Comparison of ENCODE assay signal across 29 cellular contexts in genomic region chr4:187065396-187065795, GRCh38.
"Had no signal": no experiment of that assay in that cellular context is flagged by ENCODE, and none has a peak within 500 bp of the region (broad histone marks: within the 10 kb centered on the region; RNA-seq: fewer than 3 reads in every experiment).

No MANE protein-coding gene starts in this region.

- H3K4me1 Mint-ChIP-seq: activated naive CD8-positive, alpha-beta T cell treated with anti-CD3 and anti-CD28 coated beads, Interleukin-2, amount 10 ng/mL, durations not matched to agents 7 days and 5 days had no signal

- H3K9ac ChIP-seq: SK-N-SH had no signal

- H3K27ac Mint-ChIP-seq: activated CD8-positive, alpha-beta T cell treated with anti-CD3 and anti-CD28 coated beads for 36 hours; activated naive CD8-positive, alpha-beta T cell treated with anti-CD3 and anti-CD28 coated beads, Interleukin-2, amount 10 ng/mL, durations not matched to agents 7 days and 5 days; activated T-cell treated with anti-CD3 and anti-CD28 coated beads, Interleukin-2, amount 50 U/mL, for 72 hours; activated T-helper 2 cell treated with anti-CD3 and anti-CD28 coated beads, Interferon-gamma antibody, Interleukin-2, Interleukin-4, amounts not matched to agents 10 μg/mL and 5 μg/mL and 100 μg/mL, durations not matched to agents 14 hours and 24 hours and 36 hours had no signal

- DNase-seq: activated CD4-positive, alpha-beta T cell treated with anti-CD3 and anti-CD28 coated beads, Interleukin-2, amount 50 U/mL, for 1 hour; activated CD4-positive, CD25-positive, alpha-beta regulatory T cell; activated CD8-positive, alpha-beta memory T cell treated with anti-CD3 and anti-CD28 coated beads, Interleukin-2, amount 50 U/mL, for 4 hours; activated CD8-positive, alpha-beta T cell treated with anti-CD3 and anti-CD28 coated beads for 36 hours; activated gamma-delta T cell treated with Interleukin-2 at 50 U/mL for 16 hours; activated naive CD4-positive, alpha-beta T cell treated with anti-CD3 and anti-CD28 coated beads, Interleukin-2, amount 50 U/mL, for 16 hours; activated naive CD8-positive, alpha-beta T cell treated with anti-CD3 and anti-CD28 coated beads, Interleukin-2, amount 10 ng/mL, durations not matched to agents 7 days and 5 days; activated T-cell treated with anti-CD3 and anti-CD28 coated beads, Interleukin-2, amount 50 U/mL, for 72 hours; aorta; IMR-90; Kasumi-1; KBM-7; NCI-H1092; NCI-H1417 treated with DMSO at 0.1 percent for 48 hours; NCI-H1694; NCI-H2029; NCI-H2107; NCI-H2171 treated with DMSO at 0.1 percent for 48 hours; NCI-H226; NCI-H510A; NCI-H526 treated with DMSO at 0.1 percent for 48 hours; NK-92 treated with Interleukin-12 subunit alpha and Interleukin-12 subunit beta, amount 100 ng/mL, for 24 hours; OCI-M1; RPMI8226; SJCRH30; SK-N-SH; T-helper 1 cell had no signal

- H3K27me3 ChIP-seq: SJCRH30 had no signal

- H3K4me3 Mint-ChIP-seq: activated CD8-positive, alpha-beta T cell treated with anti-CD3 and anti-CD28 coated beads for 36 hours; activated naive CD8-positive, alpha-beta T cell treated with anti-CD3 and anti-CD28 coated beads, Interleukin-2, amount 10 ng/mL, durations not matched to agents 7 days and 5 days; activated T-cell treated with anti-CD3 and anti-CD28 coated beads, Interleukin-2, amount 50 U/mL, for 72 hours; brain had no signal

- H3K4me1 ChIP-seq: SJCRH30 had no signal

- H3K9me3 ChIP-seq: SJCRH30, SK-N-SH had no signal

- H3K36me3 ChIP-seq: SJCRH30 had no signal

- H3K4me3 ChIP-seq: SJCRH30 had no signal

- H3K27me3 Mint-ChIP-seq: activated CD8-positive, alpha-beta T cell treated with anti-CD3 and anti-CD28 coated beads for 36 hours; activated naive CD8-positive, alpha-beta T cell treated with anti-CD3 and anti-CD28 coated beads, Interleukin-2, amount 10 ng/mL, durations not matched to agents 7 days and 5 days had no signal

- H3K36me3 Mint-ChIP-seq: activated naive CD8-positive, alpha-beta T cell treated with anti-CD3 and anti-CD28 coated beads, Interleukin-2, amount 10 ng/mL, durations not matched to agents 7 days and 5 days; brain had no signal
